In the genomic region with DNA sequence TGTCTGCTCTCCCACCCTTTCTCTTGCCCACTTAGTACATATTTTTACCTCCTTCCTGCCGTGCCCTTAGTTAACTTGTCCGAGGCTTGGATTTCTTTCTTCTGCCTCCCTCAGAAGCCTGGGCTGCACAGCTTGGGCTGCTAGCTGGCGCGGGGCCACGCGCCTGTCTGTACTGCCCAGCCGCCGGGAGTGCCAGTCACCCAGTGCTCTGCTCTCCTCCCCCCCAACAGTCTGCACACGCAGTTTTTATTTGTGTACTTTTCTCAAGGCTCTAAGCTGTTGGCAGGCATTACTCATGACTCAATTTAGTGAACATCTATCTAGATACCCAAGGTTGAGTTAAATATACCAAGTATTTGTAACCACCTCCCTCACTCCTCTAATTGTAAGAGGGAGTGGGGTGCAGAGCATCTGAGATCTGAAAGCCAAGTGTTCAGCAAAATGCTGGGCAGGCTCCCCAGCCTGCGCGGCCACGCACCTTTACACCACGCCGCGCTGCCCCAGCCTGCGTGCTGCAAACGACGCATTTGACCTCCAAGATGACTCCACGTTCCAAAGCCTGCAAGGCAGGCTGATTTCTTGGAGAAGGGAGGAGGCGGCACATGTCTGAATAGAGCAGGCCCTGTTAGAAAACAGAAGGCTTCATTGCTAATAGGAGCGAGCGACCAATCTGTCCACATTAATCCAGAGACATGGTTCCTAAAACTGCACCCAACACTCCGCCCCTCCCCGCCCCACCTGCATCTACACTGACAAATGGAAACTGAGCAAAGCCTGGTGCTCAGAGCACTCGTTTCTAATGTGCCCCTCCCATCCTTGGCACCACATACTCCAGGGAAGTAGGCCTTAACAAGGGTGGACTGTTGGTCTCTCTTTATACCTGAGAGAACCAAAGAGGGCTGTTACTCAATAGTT, we compare ENCODE assay signal across 9 cellular contexts. TPM values are rescaled to one million over a fixed set of nuclear protein-coding genes. Genes with fewer than 3 reads are reported as not detected.
DNase-seq lines count a peak whose midpoint lies in the region; ATAC-seq lines count a peak whose summit lies in the region.
"Had no signal": no experiment of that assay in that cellular context is flagged by ENCODE, and none has a peak within 500 bp of the region (broad histone marks: within the 10 kb centered on the region; RNA-seq: fewer than 3 reads in every experiment).

No MANE protein-coding gene starts in this region.

- H2BK15ac ChIP-seq in neuronal stem cell (ENCODE audit: low read length), result no peak overlapping the region

- no peak overlapping the region for H3K23ac ChIP-seq in neuronal stem cell (ENCODE audit: low read depth, low read length, poor library complexity)

- H3K4me3 ChIP-seq in BLaER1 treated with 17β-estradiol and CSF1 and Interleukin-3, amounts not matched to agents 10 nM and 100 nM, result no peak overlapping the region
- H3K4me3 ChIP-seq in esophagus (ENCODE audit: low read depth in 1 of 2, low read length in 2 of 2), result no peak overlapping the region
- H3K4me3 ChIP-seq in neuronal stem cell (ENCODE audit: low read length in 2 of 2), result no peak overlapping the region
- H3K4me3 ChIP-seq: SK-N-MC had no signal

- H2AFZ ChIP-seq in neuronal stem cell (ENCODE audit: low read length), result no peak overlapping the region

- DNase-seq in NCI-H446 (lab: John Stamatoyannopoulos, UW) (peak; percentile 90 to 96), neuronal stem cell (ENCODE audit: low spot score) (no peak), RKO (ENCODE audit: low spot score) (no peak)
- no peak for DNase-seq in stimulated activated naive CD8-positive, alpha-beta T cell treated with anti-CD3 and anti-CD28 coated beads, Interleukin-15, amount 100 ng/mL, for 72 hours
- no peak for DNase-seq in activated CD8-positive, alpha-beta T cell treated with anti-CD3 and anti-CD28 coated beads, Interleukin-2, amount 10 ng/mL, durations not matched to agents 7 days and 5 days

- peaks cover 6% of the 10 kb centered on the region for H3K36me3 Mint-ChIP-seq in activated CD8-positive, alpha-beta T cell treated with anti-CD3 and anti-CD28 coated beads, Interleukin-2, amount 10 ng/mL, durations not matched to agents 7 days and 5 days (ENCODE audit: low read depth)

- peaks cover 8 to 32% (median 20%) of the 10 kb centered on the region in 11 experiments; a peak in 17 of 22 replicates for H3K36me3 ChIP-seq in BLaER1 treated with 17β-estradiol and CSF1 and Interleukin-3, amounts not matched to agents 10 nM and 100 nM
- H3K36me3 ChIP-seq in esophagus (ENCODE audit: control insufficient read depth in 2 of 2, insufficient read depth in 2 of 2, low read length in 1 of 2) (no peaks in the 10 kb centered on the region), neuronal stem cell (replicated peaks in 1 of 2; ENCODE audit: control insufficient read depth in 2 of 2, insufficient read depth in 2 of 2, low read length in 2 of 2) (peaks cover 0 to 39% of the 10 kb centered on the region in 2 donors)

- peak overlapping the region in 1 of 2 donors; percentile 31 for H3K27ac Mint-ChIP-seq in stimulated activated naive CD8-positive, alpha-beta T cell treated with anti-CD3 and anti-CD28 coated beads, Interleukin-15, amount 100 ng/mL, for 72 hours
- no peak overlapping the region for H3K27ac Mint-ChIP-seq in activated CD8-positive, alpha-beta T cell treated with anti-CD3 and anti-CD28 coated beads, Interleukin-2, amount 10 ng/mL, durations not matched to agents 7 days and 5 days

- no peak overlapping the region for H2AK5ac ChIP-seq in neuronal stem cell (ENCODE audit: low read depth, low read length)

- no peak overlapping the region for H4K91ac ChIP-seq in neuronal stem cell (ENCODE audit: low read depth, low read length, poor library complexity)

- no peaks in the 10 kb centered on the region for H3K27me3 ChIP-seq in BLaER1 treated with 17β-estradiol and CSF1 and Interleukin-3, amounts not matched to agents 10 nM and 100 nM
- no peaks in the 10 kb centered on the region for H3K27me3 ChIP-seq in esophagus (ENCODE audit: control insufficient read depth in 1 of 2, insufficient read depth in 2 of 2, low read length in 2 of 2)
- no peaks in the 10 kb centered on the region for H3K27me3 ChIP-seq in neuronal stem cell (ENCODE audit: control insufficient read depth in 3 of 3, insufficient read depth in 3 of 3, low read depth in 1 of 3, low read length in 3 of 3)

- H2BK5ac ChIP-seq in neuronal stem cell (ENCODE audit: low read length), result no peak overlapping the region

- CTCF ChIA-PET in activated CD8-positive, alpha-beta T cell treated with anti-CD3 and anti-CD28 coated beads, Interleukin-2, amount 10 ng/mL, durations not matched to agents 7 days and 5 days (lab: Charles Lee), result no interaction called here

- H3K14ac ChIP-seq in neuronal stem cell (ENCODE audit: low read length), result no peak overlapping the region

- no peaks in the 10 kb centered on the region for H3K79me1 ChIP-seq in neuronal stem cell (ENCODE audit: low read depth, low read length)

- no peak overlapping the region for H4K8ac ChIP-seq in neuronal stem cell (ENCODE audit: low read depth, low read length)

- no peak overlapping the region for H3K4ac ChIP-seq in neuronal stem cell (ENCODE audit: low read length)

- peaks cover 8% of the 10 kb centered on the region for H3K4me1 Mint-ChIP-seq in stimulated activated naive CD8-positive, alpha-beta T cell treated with anti-CD3 and anti-CD28 coated beads, Interleukin-15, amount 100 ng/mL, for 72 hours
- peaks cover 4% of the 10 kb centered on the region for H3K4me1 Mint-ChIP-seq in activated CD8-positive, alpha-beta T cell treated with anti-CD3 and anti-CD28 coated beads, Interleukin-2, amount 10 ng/mL, durations not matched to agents 7 days and 5 days (ENCODE audit: low read depth)

- peak overlapping the region; percentile 9 to 97 (median 79); a peak in 21 of 22 replicates for H3K4me2 ChIP-seq in BLaER1 treated with 17β-estradiol and CSF1 and Interleukin-3, amounts not matched to agents 10 nM and 100 nM
- no peak overlapping the region for H3K4me2 ChIP-seq in neuronal stem cell (ENCODE audit: insufficient read depth, low read length, poor library complexity, severe bottlenecking)

- H3K9me3 ChIP-seq in BLaER1 treated with 17β-estradiol and CSF1 and Interleukin-3, amounts not matched to agents 10 nM and 100 nM (replicated peaks in 1 of 11), result no peaks in the 10 kb centered on the region
- H3K9me3 ChIP-seq in esophagus (ENCODE audit: control insufficient read depth in 2 of 2, insufficient read depth in 1 of 2, low read depth in 1 of 2, low read length in 1 of 2) (no peaks in the 10 kb centered on the region), neuronal stem cell (replicated peaks in 1 of 2; ENCODE audit: control insufficient read depth in 2 of 2, insufficient read depth in 1 of 2, low read depth in 1 of 2, low read length in 2 of 2) (peaks cover 0 to 5% of the 10 kb centered on the region in 2 donors)

- no peak overlapping the region for H2BK12ac ChIP-seq in neuronal stem cell (ENCODE audit: low read length)

- H3K27me3 Mint-ChIP-seq in stimulated activated naive CD8-positive, alpha-beta T cell treated with anti-CD3 and anti-CD28 coated beads, Interleukin-15, amount 100 ng/mL, for 72 hours, result no peaks in the 10 kb centered on the region
- no peaks in the 10 kb centered on the region for H3K27me3 Mint-ChIP-seq in activated CD8-positive, alpha-beta T cell treated with anti-CD3 and anti-CD28 coated beads, Interleukin-2, amount 10 ng/mL, durations not matched to agents 7 days and 5 days (ENCODE audit: low read depth)

- POLR2A ChIA-PET in activated CD8-positive, alpha-beta T cell treated with anti-CD3 and anti-CD28 coated beads, Interleukin-2, amount 10 ng/mL, durations not matched to agents 7 days and 5 days (lab: Charles Lee), result no interaction called here

- H4K20me1 ChIP-seq in BLaER1 treated with 17β-estradiol and CSF1 and Interleukin-3, amounts not matched to agents 10 nM and 100 nM, result no peaks in the 10 kb centered on the region

- peaks cover 37 to 90% (median 77%) of the 10 kb centered on the region in 10 experiments for H3K4me1 ChIP-seq in BLaER1 treated with 17β-estradiol and CSF1 and Interleukin-3, amounts not matched to agents 10 nM and 100 nM
- H3K4me1 ChIP-seq in esophagus (ENCODE audit: control insufficient read depth in 2 of 2, insufficient read depth in 2 of 2, low read length in 1 of 2) (peaks cover 9 to 12% of the 10 kb centered on the region in 2 donors), neuronal stem cell (ENCODE audit: control insufficient read depth in 2 of 2, insufficient read depth in 1 of 2, low read depth in 1 of 2, low read length in 2 of 2) (peaks cover 0 to 14% of the 10 kb centered on the region in 2 donors)

- WGBS in esophagus, 2 donors, result 55 to 57% methylated on average over 25 of the region's 25 CpGs
- WGBS in neuronal stem cell (ENCODE audit: extremely low coverage in 2 of 2, insufficient read length in 2 of 2, insufficient replicate concordance in 1 of 2), 2 donors, result no CpG with 5 or more reads among the region's 25 CpGs

- H3K9me3 Mint-ChIP-seq in stimulated activated naive CD8-positive, alpha-beta T cell treated with anti-CD3 and anti-CD28 coated beads, Interleukin-15, amount 100 ng/mL, for 72 hours, result no peaks in the 10 kb centered on the region
- no peaks in the 10 kb centered on the region for H3K9me3 Mint-ChIP-seq in activated CD8-positive, alpha-beta T cell treated with anti-CD3 and anti-CD28 coated beads, Interleukin-2, amount 10 ng/mL, durations not matched to agents 7 days and 5 days (ENCODE audit: insufficient read depth)

- H3K18ac ChIP-seq in neuronal stem cell (ENCODE audit: low read length), result no peak overlapping the region

- ATAC-seq in stimulated activated naive CD8-positive, alpha-beta T cell treated with anti-CD3 and anti-CD28 coated beads, Interleukin-15, amount 100 ng/mL, for 72 hours, result no peak
- no peak for ATAC-seq in GM18870 (IDR thresholded peaks at IDR 0.05; ENCODE audit: unreplicated experiment)
- ATAC-seq in activated CD8-positive, alpha-beta T cell treated with anti-CD3 and anti-CD28 coated beads, Interleukin-2, amount 10 ng/mL, durations not matched to agents 7 days and 5 days, result no peak

- peak overlapping the region in 8 of 11 experiments; percentile 5 to 60 (median 32); a peak in 12 of 22 replicates for H3K9ac ChIP-seq in BLaER1 treated with 17β-estradiol and CSF1 and Interleukin-3, amounts not matched to agents 10 nM and 100 nM
- H3K9ac ChIP-seq in neuronal stem cell (ENCODE audit: low read depth, low read length, poor library complexity), result peak overlapping the region; percentile 22

- no peak overlapping the region for H3K4me3 Mint-ChIP-seq in stimulated activated naive CD8-positive, alpha-beta T cell treated with anti-CD3 and anti-CD28 coated beads, Interleukin-15, amount 100 ng/mL, for 72 hours
- H3K4me3 Mint-ChIP-seq in activated CD8-positive, alpha-beta T cell treated with anti-CD3 and anti-CD28 coated beads, Interleukin-2, amount 10 ng/mL, durations not matched to agents 7 days and 5 days, result no peak overlapping the region

- no peak overlapping the region for H2BK120ac ChIP-seq in neuronal stem cell (ENCODE audit: low read depth, low read length)

- peak overlapping the region in 6 of 11 experiments; percentile 2 to 87 (median 37); a peak in 10 of 22 replicates for H3K27ac ChIP-seq in BLaER1 treated with 17β-estradiol and CSF1 and Interleukin-3, amounts not matched to agents 10 nM and 100 nM
- H3K27ac ChIP-seq in esophagus (ENCODE audit: low read depth in 2 of 2, low read length in 1 of 2) (peak overlapping the region; percentile 41 to 69), neuronal stem cell (replicated peaks; ENCODE audit: low read length) (no peak overlapping the region)
- H3K27ac ChIP-seq: SK-N-MC had no signal

RNA-seq across cellular contexts. Expression of a gene that starts 18.2 kb away (rescaled TPM):
- under 1 TPM; 0.84 to 0.89 TPM for polyA plus RNA-seq in esophagus
- polyA plus RNA-seq in neuronal stem cell (2013, experiment 1 of 2), result 2.9 TPM
- polyA plus RNA-seq in neuronal stem cell (2013, experiment 2 of 2), result 2.5 TPM
- 1 to 10 TPM; 6.8 to 7.0 TPM for total RNA-seq in activated CD8-positive, alpha-beta T cell treated with anti-CD3 and anti-CD28 coated beads, Interleukin-2, amount 10 ng/mL, durations not matched to agents 7 days and 5 days

Comparison
In these comparisons a context has a peak if more than half of its experiments do, and no peak if none do; other contexts are left out.
1. DNase-seq: peak in NCI-H446 (2 of 2); none in neuronal stem cell (single experiment), stimulated activated naive CD8-positive, alpha-beta T cell treated with anti-CD3 and anti-CD28 coated beads, Interleukin-15, amount 100 ng/mL, for 72 hours (0 of 2), RKO (single experiment) and activated CD8-positive, alpha-beta T cell treated with anti-CD3 and anti-CD28 coated beads, Interleukin-2, amount 10 ng/mL, durations not matched to agents 7 days and 5 days (single experiment).